Comparison of ENCODE assay signal across 11 cellular contexts in the genomic region with DNA sequence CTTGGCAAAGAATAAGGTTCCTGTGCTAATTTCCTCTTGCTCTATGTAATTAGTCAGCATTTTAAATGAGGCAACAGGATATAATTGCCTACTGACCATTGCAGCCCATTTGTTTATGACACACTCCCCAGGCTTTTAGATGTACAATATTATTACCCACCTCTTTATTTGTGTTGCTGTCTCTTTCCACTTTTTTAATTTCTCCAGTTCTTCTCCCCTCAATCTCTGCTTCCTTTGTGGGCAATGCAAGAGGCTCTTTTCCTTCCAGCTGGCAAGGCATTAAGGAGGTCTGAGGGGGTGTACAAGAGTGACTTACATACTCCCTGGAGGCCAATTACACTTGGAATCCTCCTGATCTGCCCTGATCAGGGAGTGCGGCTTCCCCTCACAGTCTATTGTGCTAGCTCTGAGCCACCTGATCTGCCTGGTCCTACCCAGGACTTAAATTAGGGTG.
DNase-seq lines count a peak whose midpoint lies in the region; ATAC-seq and TF ChIP-seq lines count a peak whose summit lies in the region.
"Had no signal": no experiment of that assay in that cellular context is flagged by ENCODE, and none has a peak within 500 bp of the region (broad histone marks: within the 10 kb centered on the region; RNA-seq: fewer than 3 reads in every experiment).

No MANE protein-coding gene starts in this region.

- RAD21 ChIA-PET in HCT116 (lab: Charles Lee; ENCODE audit: low non-redundant PET in 1 of 2, low total read pairs in 2 of 2, uncharacterized antibody in 2 of 2, unreplicated experiment in 2 of 2) = no interaction called here

- no peaks in the 10 kb centered on the region for H4K20me1 ChIP-seq in HCT116 (ENCODE audit: insufficient read depth)
- H4K20me1 ChIP-seq in SK-N-SH (ENCODE audit: insufficient read depth) = no peaks in the 10 kb centered on the region

- TF ChIP-seq CTCF in HCT116 (IDR thresholded peaks at IDR 0.05 in 2 of 3, conservative IDR thresholded peaks at IDR 0.05 in 1 of 3; ENCODE audit: borderline replicate concordance in 1 of 3, insufficient read depth in 1 of 3, low read depth in 2 of 3, low read length in 2 of 3) = no peak
- no peak for TF ChIP-seq CTCF in SK-N-SH (IDR thresholded peaks at IDR 0.05)
- TF ChIP-seq CTCF in foreskin keratinocyte (conservative IDR thresholded peaks at IDR 0.05) = no peak

- H3K36me3 ChIP-seq in HCT116 (ENCODE audit: control insufficient read depth in 1 of 2, insufficient read depth in 2 of 2, low read length in 2 of 2) = no peaks in the 10 kb centered on the region
- H3K36me3 ChIP-seq in SK-N-SH (replicated peaks in 1 of 2; ENCODE audit: control insufficient read depth in 1 of 2, insufficient read depth in 2 of 2, low read length in 1 of 2) = no peaks in the 10 kb centered on the region

- POLR2A ChIA-PET in HCT116 (lab: Charles Lee) (interaction anchor here (1.1 to 1.4 kb wide), 3 partner anchors 10 to 30 kb away, joined by 3 to 5 read pairs (median 3); no protein-coding TSS in a partner anchor), SK-N-SH (lab: Yijun Ruan, JAX) (no interaction called here)

- peak; percentile 91 for ATAC-seq in HCT116
- ATAC-seq in foreskin keratinocyte = peak; percentile 31
- ATAC-seq in GM18517 (IDR thresholded peaks at IDR 0.05; ENCODE audit: unreplicated experiment) = no peak
- ATAC-seq: activated CD8-positive, alpha-beta T cell treated with anti-CD3 and anti-CD28 coated beads for 36 hours had no signal

- H3K4me2 ChIP-seq in HCT116 (ENCODE audit: low read length) (peak overlapping the region; percentile 68), SK-N-SH (peak overlapping the region; percentile 67)

- peak; percentile 84 for DNase-seq in HCT116 (ENCODE audit: low read depth, low spot score)
- DNase-seq in SK-N-SH = no peak
- peak in 1 of 2 donors; percentile 25 for DNase-seq in foreskin keratinocyte
- DNase-seq in skeletal muscle cell (ENCODE audit: low read depth) = peak; percentile 59
- no peak for DNase-seq in NOMO-1 (lab: John Stamatoyannopoulos, UW; ENCODE audit: unreplicated experiment in 2 of 2)
- no peak for DNase-seq in activated CD4-positive, alpha-beta T cell treated with anti-CD3 and anti-CD28 coated beads, Interleukin-2, amount 50 U/mL, for 48 hours
- DNase-seq in ureter (ENCODE audit: low spot score) = no peak
- DNase-seq: activated CD8-positive, alpha-beta T cell treated with anti-CD3 and anti-CD28 coated beads for 36 hours; naive B cell; OCI-M1 had no signal

- H3K4me1 ChIP-seq in HCT116 (ENCODE audit: control insufficient read depth in 1 of 2, insufficient read depth in 2 of 2, low read length in 2 of 2) (peaks cover 58 to 74% of the 10 kb centered on the region in 2 experiments), SK-N-SH (ENCODE audit: control insufficient read depth in 1 of 2, insufficient read depth in 2 of 2, low read depth in 1 of 2, low read length in 1 of 2) (peaks cover 10 to 21% of the 10 kb centered on the region in 2 experiments), foreskin keratinocyte (peaks cover 32% of the 10 kb centered on the region)

- peak; percentile 14; the same call in 1 of the 2 replicates for TF ChIP-seq RAD21 in HCT116 (IDR thresholded peaks at IDR 0.05; ENCODE audit: low read depth)
- TF ChIP-seq RAD21 in SK-N-SH (IDR thresholded peaks at IDR 0.05; ENCODE audit: low read length) = no peak

- H3F3A ChIP-seq in SK-N-SH (replicated peaks; ENCODE audit: insufficient read depth) = peaks cover 27% of the 10 kb centered on the region

- H3K27ac ChIP-seq in HCT116 (ENCODE audit: low read depth, low read length) (peak overlapping the region; percentile 95), SK-N-SH (ENCODE audit: low read depth in 2 of 2, low read length in 1 of 2) (peak overlapping the region; percentile 88 to 93), foreskin keratinocyte (no peak overlapping the region)

- H3K9ac ChIP-seq in HCT116 (ENCODE audit: low read length) (peak overlapping the region; percentile 51), SK-N-SH (peak overlapping the region; percentile 44; the same call in 1 of the 2 replicates)

- H3K9me3 ChIP-seq in HCT116 (ENCODE audit: control insufficient read depth in 1 of 2, insufficient read depth in 1 of 2, low read depth in 1 of 2, low read length in 2 of 2) (no peaks in the 10 kb centered on the region), SK-N-SH (no peaks in the 10 kb centered on the region)

- peak overlapping the region; percentile 20 to 27 for H3K4me3 ChIP-seq in HCT116 (replicated peaks in 1 of 2; ENCODE audit: low read depth in 1 of 2, low read length in 2 of 2)
- H3K4me3 ChIP-seq in SK-N-SH (ENCODE audit: low read depth in 2 of 2, low read length in 1 of 2) = no peak overlapping the region
- no peak overlapping the region for H3K4me3 ChIP-seq in skeletal muscle cell (ENCODE audit: low read depth, low read length)

- CTCF ChIA-PET in HCT116 (lab: Charles Lee) (no interaction called here), SK-N-SH (lab: Yijun Ruan, JAX) (interaction anchor here (0.7 kb wide), 1 partner anchor 17 kb away, joined by 3 read pairs; no protein-coding TSS in a partner anchor)

- no peak for TF ChIP-seq POLR2A in HCT116 (IDR thresholded peaks at IDR 0.05; ENCODE audit: borderline replicate concordance, extremely low read depth, insufficient read depth, insufficient read length)

- intact Hi-C loops in HCT116 (cut with micrococcal nuclease) = loop anchor here (2.0 to 5.0 kb wide), 3 partner anchors 31 to 610 kb away; a partner anchor contains a TSS

- no peak for TF ChIP-seq EP300 in SK-N-SH (IDR thresholded peaks at IDR 0.05; ENCODE audit: borderline replicate concordance in 1 of 2, low read depth in 1 of 2, low read length in 1 of 2)

- 69% methylated on average over 1 of the region's 1 CpG for WGBS in SK-N-SH (ENCODE audit: low lambda C conversion rate)

- H3K79me2 ChIP-seq in HCT116 (ENCODE audit: insufficient read depth, low read length) = 0 out of 2 replicates have a peak, but pooled peaks cover 3% of the 10 kb centered on the region
- H3K79me2 ChIP-seq in SK-N-SH (ENCODE audit: insufficient read depth) = no peaks in the 10 kb centered on the region

- H3K9me2 ChIP-seq in HCT116 (ENCODE audit: insufficient read depth) (no peaks in the 10 kb centered on the region), SK-N-SH (no peaks in the 10 kb centered on the region)

- no TSS peak for BruUV-seq in HCT116 (replicated peaks; lab: Mats Ljungman, UMichigan)

- H2AFZ ChIP-seq in HCT116 (ENCODE audit: low read depth, low read length, poor library complexity, severe bottlenecking) (no peak overlapping the region), SK-N-SH (ENCODE audit: low read depth) (peak overlapping the region; percentile 65)

- H3K27me3 ChIP-seq in HCT116 (ENCODE audit: insufficient read depth, low read length) (no peaks in the 10 kb centered on the region), SK-N-SH (ENCODE audit: insufficient read depth) (no peaks in the 10 kb centered on the region), foreskin keratinocyte (no peaks in the 10 kb centered on the region)

TF ChIP-seq in HCT116, 20 proteins besides CTCF, POLR2A, EP300 and RAD21 (continues in another document):
- TF ChIP-seq, protein P1, sequence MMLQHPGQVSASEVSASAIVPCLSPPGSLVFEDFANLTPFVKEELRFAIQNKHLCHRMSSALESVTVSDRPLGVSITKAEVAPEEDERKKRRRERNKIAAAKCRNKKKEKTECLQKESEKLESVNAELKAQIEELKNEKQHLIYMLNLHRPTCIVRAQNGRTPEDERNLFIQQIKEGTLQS (IDR thresholded peaks at IDR 0.05) = no peak
- TF ChIP-seq POLR2AphosphoS5 (IDR thresholded peaks at IDR 0.05; ENCODE audit: low read depth, low read length) (no peak; the same call in 1 of the 2 replicates), TCF7L2 (IDR thresholded peaks at IDR 0.05; ENCODE audit: borderline replicate concordance, extremely low read depth, insufficient read depth, insufficient read length) (no peak), CBX3 (IDR thresholded peaks at IDR 0.05; ENCODE audit: low read depth) (peak; percentile 51; the same call in 1 of the 2 replicates), YY1 (IDR thresholded peaks at IDR 0.05; ENCODE audit: extremely low read depth, insufficient replicate concordance, low read depth, low read length) (no peak), ZNF274 (IDR thresholded peaks at IDR 0.05; ENCODE audit: low read depth, low read length) (no peak), SIN3A (IDR thresholded peaks at IDR 0.05; ENCODE audit: low read depth) (no peak), FOSL1 (IDR thresholded peaks at IDR 0.05; ENCODE audit: low read depth) (peak; percentile 60; the same call in 1 of the 2 replicates), EZH2phosphoT487 (IDR thresholded peaks at IDR 0.05; ENCODE audit: borderline replicate concordance) (no peak)

TF ChIP-seq in SK-N-SH, 30 proteins besides CTCF, POLR2A, EP300 and RAD21 (continues in another document):
- peak; percentile 14; the same call in 1 of the 2 replicates for TF ChIP-seq TCF12 (IDR thresholded peaks at IDR 0.05)
- TF ChIP-seq, protein P2, sequence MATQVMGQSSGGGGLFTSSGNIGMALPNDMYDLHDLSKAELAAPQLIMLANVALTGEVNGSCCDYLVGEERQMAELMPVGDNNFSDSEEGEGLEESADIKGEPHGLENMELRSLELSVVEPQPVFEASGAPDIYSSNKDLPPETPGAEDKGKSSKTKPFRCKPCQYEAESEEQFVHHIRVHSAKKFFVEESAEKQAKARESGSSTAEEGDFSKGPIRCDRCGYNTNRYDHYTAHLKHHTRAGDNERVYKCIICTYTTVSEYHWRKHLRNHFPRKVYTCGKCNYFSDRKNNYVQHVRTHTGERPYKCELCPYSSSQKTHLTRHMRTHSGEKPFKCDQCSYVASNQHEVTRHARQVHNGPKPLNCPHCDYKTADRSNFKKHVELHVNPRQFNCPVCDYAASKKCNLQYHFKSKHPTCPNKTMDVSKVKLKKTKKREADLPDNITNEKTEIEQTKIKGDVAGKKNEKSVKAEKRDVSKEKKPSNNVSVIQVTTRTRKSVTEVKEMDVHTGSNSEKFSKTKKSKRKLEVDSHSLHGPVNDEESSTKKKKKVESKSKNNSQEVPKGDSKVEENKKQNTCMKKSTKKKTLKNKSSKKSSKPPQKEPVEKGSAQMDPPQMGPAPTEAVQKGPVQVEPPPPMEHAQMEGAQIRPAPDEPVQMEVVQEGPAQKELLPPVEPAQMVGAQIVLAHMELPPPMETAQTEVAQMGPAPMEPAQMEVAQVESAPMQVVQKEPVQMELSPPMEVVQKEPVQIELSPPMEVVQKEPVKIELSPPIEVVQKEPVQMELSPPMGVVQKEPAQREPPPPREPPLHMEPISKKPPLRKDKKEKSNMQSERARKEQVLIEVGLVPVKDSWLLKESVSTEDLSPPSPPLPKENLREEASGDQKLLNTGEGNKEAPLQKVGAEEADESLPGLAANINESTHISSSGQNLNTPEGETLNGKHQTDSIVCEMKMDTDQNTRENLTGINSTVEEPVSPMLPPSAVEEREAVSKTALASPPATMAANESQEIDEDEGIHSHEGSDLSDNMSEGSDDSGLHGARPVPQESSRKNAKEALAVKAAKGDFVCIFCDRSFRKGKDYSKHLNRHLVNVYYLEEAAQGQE (IDR thresholded peaks at IDR 0.05; ENCODE audit: low read depth, low read length) = no peak
- no peak for TF ChIP-seq GABPA (IDR thresholded peaks at IDR 0.05; ENCODE audit: low read depth)
- TF ChIP-seq GATA2 (CRISPR knock-in tag; IDR thresholded peaks at IDR 0.05) = no peak
- 0 out of 2 replicates have a peak, but pooled peaks have one; percentile 1 for TF ChIP-seq NFIC (IDR thresholded peaks at IDR 0.05; ENCODE audit: borderline replicate concordance)
- TF ChIP-seq MXI1 (IDR thresholded peaks at IDR 0.05; ENCODE audit: low read depth, low read length) = no peak

Comparison
In these comparisons a context has a peak if more than half of its experiments do, and no peak if none do; other contexts are left out.
1. DNase-seq: peak in HCT116 (single experiment) and skeletal muscle cell (single experiment); none in SK-N-SH (single experiment), NOMO-1 (0 of 2), activated CD4-positive, alpha-beta T cell treated with anti-CD3 and anti-CD28 coated beads, Interleukin-2, amount 50 U/mL, for 48 hours (0 of 2) and ureter (single experiment).
2. H3K4me3 ChIP-seq: peak in HCT116 (2 of 2); none in SK-N-SH (0 of 2) and skeletal muscle cell (single experiment).